Comparison of ENCODE assay signal across 8 cellular contexts in the genomic region with DNA sequence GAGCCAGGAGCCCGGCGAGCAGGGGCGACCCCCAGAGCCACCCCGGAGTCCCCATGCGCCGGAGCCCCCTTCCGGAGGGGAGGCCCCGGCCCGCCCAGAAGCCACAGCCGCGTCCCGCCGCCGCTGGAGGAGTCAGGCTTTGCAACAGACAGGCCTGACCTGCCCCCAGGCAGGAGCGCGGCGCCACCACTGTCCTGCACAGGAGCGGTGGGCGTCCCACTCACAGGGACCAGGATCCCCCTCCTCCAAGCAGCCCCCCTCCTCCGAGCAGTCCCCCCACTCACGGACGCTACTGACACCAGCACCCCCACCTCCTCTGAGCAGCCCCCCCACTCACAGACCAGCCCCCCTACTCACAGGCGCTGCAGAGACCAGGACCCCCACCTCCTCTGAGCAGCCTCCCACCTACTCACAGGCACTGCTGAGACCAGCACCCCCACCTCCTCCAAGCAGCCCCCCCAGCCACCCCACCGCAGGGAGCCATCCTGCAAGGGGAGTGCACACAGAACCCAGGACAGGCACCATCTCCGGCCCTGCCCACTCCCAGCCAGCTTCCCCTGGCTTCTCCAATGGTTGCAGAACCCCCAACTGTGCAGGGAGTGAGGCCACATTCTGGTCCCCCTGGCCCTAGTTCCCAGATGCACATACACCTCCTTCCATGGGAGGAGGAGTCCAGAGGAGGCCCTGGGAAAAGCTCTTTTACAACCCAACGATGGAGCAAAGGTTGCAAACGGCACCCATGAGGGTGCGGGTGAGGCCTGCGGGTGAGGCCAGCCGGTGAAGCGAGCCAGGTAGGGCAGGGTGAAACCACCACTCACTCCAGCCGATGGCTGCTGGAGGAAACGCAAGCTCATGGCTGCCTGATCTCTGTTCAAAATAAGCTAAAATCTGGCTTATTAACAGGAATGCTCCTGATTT.
DNase-seq lines count a peak whose midpoint lies in the region; TF ChIP-seq lines count a peak whose summit lies in the region.

No MANE protein-coding gene starts in this region.

- H3K9me2 ChIP-seq in GM23248 (ENCODE audit: insufficient read depth), result no peaks in the 10 kb centered on the region

- H3K27me3 ChIP-seq in BLaER1 treated with 17β-estradiol and CSF1 and Interleukin-3, amounts not matched to agents 10 nM and 100 nM, result peaks cover 0 to 22% (median 10%) of the 10 kb centered on the region in 11 experiments; a peak in 11 of 22 replicates
- H3K27me3 ChIP-seq in GM23248 (replicated peaks; ENCODE audit: insufficient read depth) (no peaks in the 10 kb centered on the region), SJCRH30 (no peaks in the 10 kb centered on the region), colonic mucosa (no peaks in the 10 kb centered on the region), thyroid gland (no peaks in the 10 kb centered on the region)

- H2AFZ ChIP-seq in GM23248, result peak overlapping the region; percentile 79

- peak overlapping the region; percentile 75 to 88 (median 83) for H3K9ac ChIP-seq in BLaER1 treated with 17β-estradiol and CSF1 and Interleukin-3, amounts not matched to agents 10 nM and 100 nM
- peak overlapping the region; percentile 79 for H3K9ac ChIP-seq in GM23248
- peak overlapping the region; percentile 95 to 97 for H3K9ac ChIP-seq in colonic mucosa (ENCODE audit: low read depth in 2 of 2, low read length in 2 of 2)

- intact Hi-C loops in colonic mucosa (cut with DNase I), result no loop called here
- intact Hi-C loops in thyroid gland (cut with DNase I), result no loop called here

- TF ChIP-seq POLR2A in thyroid gland (IDR thresholded peaks at IDR 0.05), result no peak

- H3K4me3 ChIP-seq in BLaER1 treated with 17β-estradiol and CSF1 and Interleukin-3, amounts not matched to agents 10 nM and 100 nM, result peak overlapping the region; percentile 60 to 77 (median 70)
- peak overlapping the region; percentile 80 for H3K4me3 ChIP-seq in GM23248
- H3K4me3 ChIP-seq in SJCRH30, result peak overlapping the region; percentile 54
- peak overlapping the region; percentile 80 for H3K4me3 ChIP-seq in colonic mucosa
- peak overlapping the region; percentile 58 to 69 (median 60) for H3K4me3 ChIP-seq in thyroid gland (replicated peaks in 1 of 3)

- H3K27ac ChIP-seq in BLaER1 treated with 17β-estradiol and CSF1 and Interleukin-3, amounts not matched to agents 10 nM and 100 nM, result peak overlapping the region; percentile 20 to 84 (median 82); a peak in 21 of 22 replicates
- peak overlapping the region; percentile 60 for H3K27ac ChIP-seq in GM23248
- H3K27ac ChIP-seq in SJCRH30, result no peak overlapping the region
- H3K27ac ChIP-seq in colonic mucosa, result peak overlapping the region; percentile 96
- H3K27ac ChIP-seq in thyroid gland, result peak overlapping the region; percentile 57 to 83 (median 68)

- peaks cover 37 to 93% (median 65%) of the 10 kb centered on the region in 10 experiments for H3K4me1 ChIP-seq in BLaER1 treated with 17β-estradiol and CSF1 and Interleukin-3, amounts not matched to agents 10 nM and 100 nM
- H3K4me1 ChIP-seq in GM23248 (ENCODE audit: insufficient read depth) (peaks cover 31% of the 10 kb centered on the region), SJCRH30 (peaks cover 6% of the 10 kb centered on the region), colonic mucosa (peaks cover 32% of the 10 kb centered on the region), thyroid gland (peaks cover 12 to 46% of the 10 kb centered on the region in 2 donors)

- peaks cover 0 to 20% (median 0%) of the 10 kb centered on the region in 11 experiments; a peak in 9 of 22 replicates for H3K36me3 ChIP-seq in BLaER1 treated with 17β-estradiol and CSF1 and Interleukin-3, amounts not matched to agents 10 nM and 100 nM
- no peaks in the 10 kb centered on the region for H3K36me3 ChIP-seq in GM23248 (ENCODE audit: low read depth)
- H3K36me3 ChIP-seq in SJCRH30, result no peaks in the 10 kb centered on the region
- H3K36me3 ChIP-seq in colonic mucosa, result no peaks in the 10 kb centered on the region
- no peaks in the 10 kb centered on the region for H3K36me3 ChIP-seq in thyroid gland

- TF ChIP-seq CTCF in colonic mucosa (IDR thresholded peaks at IDR 0.05) (no peak), thyroid gland (IDR thresholded peaks at IDR 0.05) (no peak)

- peaks cover 32% of the 10 kb centered on the region for H3K79me2 ChIP-seq in GM23248 (ENCODE audit: insufficient read depth)

- in situ Hi-C loops in GM23248 (cut with MboI), result no loop called here

- peaks cover 0 to 5% (median 0%) of the 10 kb centered on the region in 11 experiments; a peak in 3 of 22 replicates for H3K9me3 ChIP-seq in BLaER1 treated with 17β-estradiol and CSF1 and Interleukin-3, amounts not matched to agents 10 nM and 100 nM (replicated peaks in 1 of 11)
- no peaks in the 10 kb centered on the region for H3K9me3 ChIP-seq in GM23248 (ENCODE audit: low read depth)
- no peaks in the 10 kb centered on the region for H3K9me3 ChIP-seq in SJCRH30 (replicated peaks)
- no peaks in the 10 kb centered on the region for H3K9me3 ChIP-seq in colonic mucosa
- no peaks in the 10 kb centered on the region for H3K9me3 ChIP-seq in thyroid gland

- DNase-seq in GM23248 (no peak), SJCRH30 (no peak), colonic mucosa (peak; percentile 92), mesenteric fat pad (ENCODE audit: low spot score) (peak; percentile 85), thyroid gland (peak; percentile 29 to 38), superior temporal gyrus (ENCODE audit: extremely low spot score) (no peak), OCI-M2 (lab: John Stamatoyannopoulos, UW; ENCODE audit: unreplicated experiment) (no peak)

- H4K20me1 ChIP-seq in BLaER1 treated with 17β-estradiol and CSF1 and Interleukin-3, amounts not matched to agents 10 nM and 100 nM, result peaks cover 51 to 98% (median 69%) of the 10 kb centered on the region in 11 experiments
- no peaks in the 10 kb centered on the region for H4K20me1 ChIP-seq in GM23248 (ENCODE audit: insufficient read depth)

- peaks cover 8% of the 10 kb centered on the region for H3F3A ChIP-seq in GM23248 (ENCODE audit: insufficient read depth)

- peak overlapping the region; percentile 90 to 99 (median 98) for H3K4me2 ChIP-seq in BLaER1 treated with 17β-estradiol and CSF1 and Interleukin-3, amounts not matched to agents 10 nM and 100 nM
- peak overlapping the region; percentile 79 for H3K4me2 ChIP-seq in GM23248 (ENCODE audit: unreplicated experiment)

- WGBS in GM23248 (ENCODE audit: low coverage in 1 of 2, low lambda C conversion rate in 2 of 2, missing lambda C conversion rate in 2 of 2), 2 experiments, result 30 to 50% methylated on average over 13 to 25 of the region's 33 CpGs
- 44 to 63% methylated on average over 14 to 19 of the region's 33 CpGs for WGBS in thyroid gland, 2 donors

Comparison
In these comparisons a context has a peak if more than half of its experiments do, and no peak if none do; other contexts are left out.
1. DNase-seq: peak in colonic mucosa (single experiment), mesenteric fat pad (single experiment) and thyroid gland (2 of 2); none in GM23248 (single experiment), SJCRH30 (0 of 2), superior temporal gyrus (single experiment) and OCI-M2 (single experiment).
2. Peak in every context shown above with its lines, with median percentiles within 50 percentile points of each other: H3K4me3 ChIP-seq and H3K9ac ChIP-seq.